15 cellular contexts compared by ENCODE assay signal in genomic region chr11:31764766-31765165, GRCh38. TPM values are rescaled to one million over a fixed set of nuclear protein-coding genes. Genes with fewer than 3 reads are reported as not detected.
"Had no signal": no experiment of that assay in that cellular context is flagged by ENCODE, and none has a peak within 500 bp of the region (broad histone marks: within the 10 kb centered on the region; RNA-seq: fewer than 3 reads in every experiment).

No MANE protein-coding gene starts in this region.

- H3K27ac ChIP-seq: parathyroid adenoma, skin epidermis, stomach, thoracic aorta, VCaP had no signal

- H3K27me3 ChIP-seq: stomach had no signal

- H3K27me3 Mint-ChIP-seq: activated CD4-positive, alpha-beta memory T cell treated with anti-CD3 and anti-CD28 coated beads, Interleukin-2, amount 10 ng/mL, durations not matched to agents 7 days and 5 days had no signal

- H3K4me1 Mint-ChIP-seq: activated CD4-positive, alpha-beta memory T cell treated with anti-CD3 and anti-CD28 coated beads, Interleukin-2, amount 10 ng/mL, durations not matched to agents 7 days and 5 days had no signal

- H3K4me1 ChIP-seq: parathyroid adenoma, stomach had no signal

- H3K27ac Mint-ChIP-seq: activated CD4-positive, alpha-beta memory T cell treated with anti-CD3 and anti-CD28 coated beads, Interleukin-2, amount 10 ng/mL, durations not matched to agents 7 days and 5 days had no signal

- DNase-seq: activated CD4-positive, alpha-beta memory T cell treated with anti-CD3 and anti-CD28 coated beads, Interleukin-2, amount 10 ng/mL, durations not matched to agents 7 days and 5 days; activated gamma-delta T cell; activated T-cell treated with anti-CD3 and anti-CD28 coated beads, Interleukin-2, amount 50 U/mL, for 48 hours; aorta; hippocampal formation; kidney glomerular epithelial cell; mesendoderm; retina; stomach had no signal

- H3K36me3 ChIP-seq: stomach, thoracic aorta had no signal

- H3K9me3 ChIP-seq: stomach, thoracic aorta had no signal

- H3K4me3 Mint-ChIP-seq: activated CD4-positive, alpha-beta memory T cell treated with anti-CD3 and anti-CD28 coated beads, Interleukin-2, amount 10 ng/mL, durations not matched to agents 7 days and 5 days had no signal

- H3K9me3 Mint-ChIP-seq: activated CD4-positive, alpha-beta memory T cell treated with anti-CD3 and anti-CD28 coated beads, Interleukin-2, amount 10 ng/mL, durations not matched to agents 7 days and 5 days had no signal

- H3K9ac ChIP-seq: parathyroid adenoma had no signal

- H3K4me3 ChIP-seq: skin epidermis, stomach, thoracic aorta had no signal

RNA-seq across cellular contexts. Expression of gene PAX6, which starts 46.4 kb away (rescaled TPM):
- total RNA-seq: activated CD4-positive, alpha-beta memory T cell treated with anti-CD3 and anti-CD28 coated beads, Interleukin-2, amount 10 ng/mL, durations not matched to agents 7 days and 5 days; epithelial cell of proximal tubule; liver had no signal
- polyA plus RNA-seq: liver had no signal
